9 cellular contexts compared by ENCODE assay signal in the genomic region with DNA sequence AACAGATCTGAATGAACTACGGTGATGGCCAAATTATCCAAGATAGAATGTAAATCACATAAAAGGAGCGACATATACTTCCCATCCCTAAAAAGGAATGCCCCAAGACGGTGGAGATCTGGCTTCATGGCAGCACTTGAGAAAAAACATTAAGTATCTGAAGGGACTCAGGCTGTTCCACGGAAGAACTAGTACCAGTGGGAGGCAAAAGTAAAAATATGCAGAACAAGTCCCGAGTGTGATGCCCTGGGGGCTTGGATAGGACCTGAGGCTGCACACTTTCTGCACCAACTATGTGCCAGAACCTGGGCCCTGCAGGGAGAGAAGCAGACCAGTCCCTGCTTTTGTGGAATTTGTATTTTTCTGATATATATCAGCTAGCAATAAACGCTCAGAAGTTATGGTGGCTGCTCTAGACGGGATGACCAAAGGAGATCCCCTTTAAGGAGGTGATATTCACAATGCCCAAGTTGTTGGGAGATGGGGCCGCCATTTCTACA. TPM values are rescaled to one million over a fixed set of nuclear protein-coding genes. Genes with fewer than 3 reads are reported as not detected.
DNase-seq lines count a peak whose midpoint lies in the region; TF ChIP-seq lines count a peak whose summit lies in the region.
"Had no signal": no experiment of that assay in that cellular context is flagged by ENCODE, and none has a peak within 500 bp of the region (broad histone marks: within the 10 kb centered on the region; RNA-seq: fewer than 3 reads in every experiment).

No MANE protein-coding gene starts in this region.

- no peaks in the 10 kb centered on the region for H3K9me3 Mint-ChIP-seq in T-helper 2 cell treated with Interferon-gamma antibody and Interleukin-4, amounts not matched to agents 5 μg/mL and 100 μg/mL, for 36 hours

- H3K36me3 Mint-ChIP-seq in T-helper 2 cell treated with Interferon-gamma antibody and Interleukin-4, amounts not matched to agents 5 μg/mL and 100 μg/mL, for 36 hours (ENCODE audit: low read depth) = peaks cover 40% of the 10 kb centered on the region

- peak overlapping the region; percentile 87 for H3K4me2 ChIP-seq in skeletal muscle satellite cell (ENCODE audit: low read length)

- no peaks in the 10 kb centered on the region for H3K27me3 ChIP-seq in skeletal muscle satellite cell (ENCODE audit: control insufficient read depth, insufficient read depth, low read length)

- H3K9ac ChIP-seq in skeletal muscle satellite cell (ENCODE audit: low read depth, low read length) = peak overlapping the region; percentile 85

- DNase-seq in T-helper 2 cell treated with Interferon-gamma antibody and Interleukin-4, amounts not matched to agents 5 μg/mL and 100 μg/mL, for 36 hours (ENCODE audit: low spot score) = no peak
- DNase-seq in T-helper 2 cell (no peak), RPMI8226 (peak; percentile 39), fibroblast of mammary gland (ENCODE audit: low read depth) (no peak), UCSD-AML1 (lab: John Stamatoyannopoulos, UW; ENCODE audit: unreplicated experiment) (no peak), NCI-H1436 (lab: John Stamatoyannopoulos, UW) (no peak), NCI-H1105 (lab: John Stamatoyannopoulos, UW) (no peak)

- no peaks in the 10 kb centered on the region for H3K36me3 ChIP-seq in skeletal muscle satellite cell (ENCODE audit: insufficient read depth, low read length)

- TF ChIP-seq CTCF in fibroblast of mammary gland (conservative IDR thresholded peaks at IDR 0.05; ENCODE audit: control insufficient read depth, insufficient read depth, low read depth, low read length) = no peak

- peaks cover 69% of the 10 kb centered on the region for H3K4me1 Mint-ChIP-seq in T-helper 2 cell treated with Interferon-gamma antibody and Interleukin-4, amounts not matched to agents 5 μg/mL and 100 μg/mL, for 36 hours (ENCODE audit: low read depth)

- H3K4me1 ChIP-seq in skeletal muscle satellite cell (ENCODE audit: control insufficient read depth, insufficient read depth, low read length) = peaks cover 36% of the 10 kb centered on the region

- peak overlapping the region; percentile 98 for H3K4me3 Mint-ChIP-seq in T-helper 2 cell treated with Interferon-gamma antibody and Interleukin-4, amounts not matched to agents 5 μg/mL and 100 μg/mL, for 36 hours

- peak overlapping the region; percentile 92 for H3K27ac Mint-ChIP-seq in T-helper 2 cell treated with Interferon-gamma antibody and Interleukin-4, amounts not matched to agents 5 μg/mL and 100 μg/mL, for 36 hours

- H3K9me3 ChIP-seq in skeletal muscle satellite cell (replicated peaks; ENCODE audit: low read length) = no peaks in the 10 kb centered on the region

- peak overlapping the region; percentile 80 for H3K4me3 ChIP-seq in fibroblast of mammary gland (ENCODE audit: control insufficient read depth, low read depth, low read length)
- peak overlapping the region; percentile 78 for H3K4me3 ChIP-seq in skeletal muscle satellite cell (ENCODE audit: low read length)

- no peaks in the 10 kb centered on the region for H3K27me3 Mint-ChIP-seq in T-helper 2 cell treated with Interferon-gamma antibody and Interleukin-4, amounts not matched to agents 5 μg/mL and 100 μg/mL, for 36 hours (ENCODE audit: low read depth)

RNA-seq across cellular contexts. Expression of a gene that starts 0.5 kb away (rescaled TPM):
- total RNA-seq in skeletal muscle satellite cell (2012; rRNA removed) = 39.0 and 51.8 TPM in 2 replicates

RNA-seq across cellular contexts. Expression of a gene that starts 1.9 kb away (rescaled TPM):
- total RNA-seq in skeletal muscle satellite cell (2012; rRNA removed) = 15.9 and 21.0 TPM in 2 replicates

RNA-seq across cellular contexts. Expression of a gene that starts 14.4 kb away (rescaled TPM):
- 0.76 and 1.3 TPM in 2 replicates for total RNA-seq in skeletal muscle satellite cell (2012; rRNA removed)

RNA-seq across cellular contexts. Expression of a gene that starts 27.4 kb away (rescaled TPM):
- not detected in 2 replicates for total RNA-seq in skeletal muscle satellite cell (2012; rRNA removed)
- total RNA-seq: Daoy had no signal

RNA-seq across cellular contexts. Expression of a gene that starts 52.7 kb away (rescaled TPM):
- total RNA-seq in skeletal muscle satellite cell (2012; rRNA removed) = 10.4 and 19.0 TPM in 2 replicates
